12 cellular contexts compared by ENCODE assay signal in the genomic region with DNA sequence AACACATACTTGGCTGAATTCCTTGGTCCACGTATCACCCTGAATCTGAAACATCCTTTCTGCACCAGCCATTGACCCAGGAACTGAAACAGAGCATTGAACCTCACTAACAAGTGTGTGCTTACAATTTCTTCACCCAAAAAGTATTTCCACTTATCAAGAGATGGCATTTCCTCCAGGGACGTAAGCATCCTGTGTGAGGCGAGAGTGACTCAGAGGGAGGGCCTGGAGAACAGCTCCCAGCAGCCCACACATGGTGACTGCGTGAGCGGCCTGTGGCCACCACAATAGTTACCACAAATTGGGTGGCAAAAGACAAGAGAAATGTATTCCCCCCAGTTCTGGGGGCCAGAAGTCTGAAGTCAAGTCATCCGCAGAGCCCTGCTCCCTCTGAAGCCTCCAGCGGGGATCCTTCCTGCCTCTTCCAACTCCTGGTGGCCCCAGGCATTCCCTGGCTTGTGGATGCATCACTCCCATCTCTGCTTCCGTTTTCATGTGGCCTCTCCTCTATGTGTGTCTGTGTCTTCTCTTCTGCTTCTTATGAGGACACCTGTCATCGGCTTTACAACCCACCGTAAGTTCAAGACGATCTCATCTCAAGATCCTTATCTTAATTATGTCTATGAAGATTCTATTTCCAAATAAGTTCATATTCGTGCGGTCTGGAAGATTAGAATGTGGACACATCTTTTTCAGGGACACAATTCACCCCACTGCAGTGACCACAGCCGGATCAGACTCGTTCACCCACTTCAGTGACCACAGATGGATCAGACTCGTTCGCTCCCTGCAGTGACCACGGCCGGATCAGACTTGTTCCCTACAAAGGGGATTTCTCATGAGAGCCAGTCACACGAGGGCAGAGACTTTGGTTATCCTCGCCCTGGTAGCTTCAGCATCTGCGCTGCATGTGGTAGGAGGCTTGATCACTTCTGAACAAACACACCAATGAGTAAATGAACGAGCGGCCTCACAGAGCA.
DNase-seq lines count a peak whose midpoint lies in the region; ATAC-seq and TF ChIP-seq lines count a peak whose summit lies in the region.
"Had no signal": no experiment of that assay in that cellular context is flagged by ENCODE, and none has a peak within 500 bp of the region (broad histone marks: within the 10 kb centered on the region; RNA-seq: fewer than 3 reads in every experiment).

No MANE protein-coding gene starts in this region.

- H3K36me3 Mint-ChIP-seq in central memory CD8-positive, alpha-beta T cell (ENCODE audit: insufficient read depth) = no peaks in the 10 kb centered on the region
- no peaks in the 10 kb centered on the region for H3K36me3 Mint-ChIP-seq in naive thymus-derived CD4-positive, alpha-beta T cell

- no peaks in the 10 kb centered on the region for H3K27me3 ChIP-seq in naive thymus-derived CD4-positive, alpha-beta T cell (ENCODE audit: control insufficient read depth in 2 of 2, insufficient read depth in 2 of 2, low read length in 2 of 2)
- H3K27me3 ChIP-seq: thyroid gland had no signal

- no peaks in the 10 kb centered on the region for H3K4me1 ChIP-seq in naive thymus-derived CD4-positive, alpha-beta T cell (ENCODE audit: control insufficient read depth in 2 of 2, insufficient read depth in 2 of 2, low read length in 2 of 2)
- H3K4me1 ChIP-seq: thyroid gland had no signal

- H3K9me3 Mint-ChIP-seq in central memory CD8-positive, alpha-beta T cell = no peaks in the 10 kb centered on the region
- H3K9me3 Mint-ChIP-seq in naive thymus-derived CD4-positive, alpha-beta T cell = peaks cover 0 to 4% (median 0%) of the 10 kb centered on the region in 11 donors

- H3K4me3 Mint-ChIP-seq in central memory CD8-positive, alpha-beta T cell = no peak overlapping the region
- no peak overlapping the region for H3K4me3 Mint-ChIP-seq in naive thymus-derived CD4-positive, alpha-beta T cell
- H3K4me3 Mint-ChIP-seq: nephron had no signal

- intact Hi-C loops in naive thymus-derived CD4-positive, alpha-beta T cell (cut with micrococcal nuclease) = no loop called here

- no peaks in the 10 kb centered on the region for H3K9me3 ChIP-seq in naive thymus-derived CD4-positive, alpha-beta T cell (ENCODE audit: control insufficient read depth in 2 of 3, low read length in 3 of 3)
- H3K9me3 ChIP-seq: thyroid gland had no signal

- no peak for ATAC-seq in central memory CD8-positive, alpha-beta T cell (replicated peaks; ENCODE audit: extremely low read depth, poor library complexity, severe bottlenecking)
- ATAC-seq in GM19035 (IDR thresholded peaks at IDR 0.05; ENCODE audit: unreplicated experiment) = no peak
- no peak for ATAC-seq in naive thymus-derived CD4-positive, alpha-beta T cell

- H3K4me1 Mint-ChIP-seq in central memory CD8-positive, alpha-beta T cell = no peaks in the 10 kb centered on the region
- peaks cover 0 to 6% (median 0%) of the 10 kb centered on the region in 7 donors for H3K4me1 Mint-ChIP-seq in naive thymus-derived CD4-positive, alpha-beta T cell

- H3K4me3 ChIP-seq in retinal pigment epithelial cell (ENCODE audit: low read length) = no peak overlapping the region
- H3K4me3 ChIP-seq in naive thymus-derived CD4-positive, alpha-beta T cell (ENCODE audit: low read length) = no peak overlapping the region
- H3K4me3 ChIP-seq: thyroid gland had no signal

- peaks cover 42% of the 10 kb centered on the region for H3K27me3 Mint-ChIP-seq in central memory CD8-positive, alpha-beta T cell
- H3K27me3 Mint-ChIP-seq in naive thymus-derived CD4-positive, alpha-beta T cell = peaks cover 0 to 33% (median 26%) of the 10 kb centered on the region in 5 donors

- CTCF ChIA-PET in naive thymus-derived CD4-positive, alpha-beta T cell (lab: Charles Lee) = no interaction called here

- peak overlapping the region; percentile 45 for H3K27ac Mint-ChIP-seq in central memory CD8-positive, alpha-beta T cell (ENCODE audit: low read depth)
- no peak overlapping the region for H3K27ac Mint-ChIP-seq in naive thymus-derived CD4-positive, alpha-beta T cell
- H3K27ac Mint-ChIP-seq: nephron had no signal

- peak; percentile 1 for DNase-seq in NK-92 treated with Interleukin-12 subunit alpha and Interleukin-12 subunit beta, amount 100 ng/mL, for 24 hours (lab: John Stamatoyannopoulos, UW)
- DNase-seq in NK-92 (lab: John Stamatoyannopoulos, UW; ENCODE audit: unreplicated experiment) (no peak), NCI-H460 (ENCODE audit: extremely low read depth, low read depth) (peak; percentile 96), retinal pigment epithelial cell (ENCODE audit: low read depth) (peak; percentile 43), NCI-H187 (lab: John Stamatoyannopoulos, UW) (no peak)
- DNase-seq in central memory CD8-positive, alpha-beta T cell (ENCODE audit: low spot score in 2 of 2) = no peak
- DNase-seq in naive thymus-derived CD4-positive, alpha-beta T cell = no peak
- DNase-seq: stimulated activated CD4-positive, alpha-beta T cell treated with anti-CD3 and anti-CD28 coated beads, Interleukin-4, amount 100 ng/mL, for 24 hours; thyroid gland had no signal

- TF ChIP-seq CTCF in retinal pigment epithelial cell (conservative IDR thresholded peaks at IDR 0.05; ENCODE audit: low read depth, low read length) = no peak

- no peak overlapping the region for H3K27ac ChIP-seq in naive thymus-derived CD4-positive, alpha-beta T cell (ENCODE audit: low read depth, low read length)
- H3K27ac ChIP-seq: 22Rv1, thyroid gland had no signal

- no peaks in the 10 kb centered on the region for H3K36me3 ChIP-seq in naive thymus-derived CD4-positive, alpha-beta T cell (ENCODE audit: control insufficient read depth in 2 of 3, insufficient read depth in 3 of 3, low read length in 3 of 3)
- H3K36me3 ChIP-seq: thyroid gland had no signal

- POLR2A ChIA-PET in naive thymus-derived CD4-positive, alpha-beta T cell (lab: Charles Lee) = no interaction called here

Comparison
In these comparisons a context has a peak if more than half of its experiments do, and no peak if none do; other contexts are left out.
1. DNase-seq: peak in NK-92 treated with Interleukin-12 subunit alpha and Interleukin-12 subunit beta, amount 100 ng/mL, for 24 hours (single experiment), NCI-H460 (single experiment) and retinal pigment epithelial cell (single experiment); none in NK-92 (single experiment), central memory CD8-positive, alpha-beta T cell (0 of 2), naive thymus-derived CD4-positive, alpha-beta T cell (0 of 9) and NCI-H187 (0 of 2).